Comparison of ENCODE assay signal across 22 cellular contexts in the genomic region with DNA sequence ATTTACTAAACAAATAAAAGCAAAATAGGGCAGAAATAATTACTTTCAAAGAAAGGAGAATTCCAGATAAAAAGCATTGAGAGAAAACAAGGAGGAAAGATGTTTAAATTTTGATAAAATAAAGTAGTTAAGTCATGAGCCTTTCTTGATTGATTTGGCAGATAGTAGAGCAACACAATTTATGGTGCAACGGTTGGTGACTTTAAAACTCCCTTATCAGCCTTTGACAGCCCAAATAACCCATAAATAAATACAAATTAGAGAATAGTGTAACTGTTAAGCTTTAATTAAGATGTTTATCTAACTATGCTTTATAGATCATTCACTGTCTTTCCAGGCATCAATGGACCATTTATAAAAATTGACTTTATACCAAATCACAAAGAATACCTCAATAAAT.
"Had no signal": no experiment of that assay in that cellular context is flagged by ENCODE, and none has a peak within 500 bp of the region (broad histone marks: within the 10 kb centered on the region; RNA-seq: fewer than 3 reads in every experiment).

No MANE protein-coding gene starts in this region.

- H2AFZ ChIP-seq: hepatocyte had no signal

- H3K4me3 Mint-ChIP-seq: immature natural killer cell; mesothelial cell of epicardium; naive B cell; naive thymus-derived CD8-positive, alpha-beta T cell had no signal

- H3K79me2 ChIP-seq: hepatocyte had no signal

- H3K27me3 Mint-ChIP-seq: naive B cell; naive thymus-derived CD8-positive, alpha-beta T cell had no signal

- H3K4me1 Mint-ChIP-seq: immature natural killer cell; mesothelial cell of epicardium; naive thymus-derived CD8-positive, alpha-beta T cell had no signal

- H3K4me2 ChIP-seq: hepatocyte had no signal

- DNase-seq: dermis blood vessel endothelial cell; dorsolateral prefrontal cortex; effector CD4-positive, alpha-beta T cell; effector memory CD4-positive, alpha-beta T cell; foreskin keratinocyte; heart left ventricle; hypothalamus; immature natural killer cell; islet precursor cell; left cardiac atrium; left lung; left ventricle myocardium superior; lower lobe of right lung; mesenchymal stem cell; mucosa of descending colon; naive B cell; naive thymus-derived CD8-positive, alpha-beta T cell had no signal

- H3K36me3 ChIP-seq: esophagus muscularis mucosa, heart left ventricle, left lung, lower lobe of right lung had no signal

- H3K27me3 ChIP-seq: dorsolateral prefrontal cortex, esophagus muscularis mucosa, foreskin keratinocyte, gastroesophageal sphincter, heart left ventricle, left lung had no signal

- H3K27ac ChIP-seq: coronary artery, dorsolateral prefrontal cortex, esophagus muscularis mucosa, foreskin keratinocyte, gastroesophageal sphincter, heart left ventricle, hepatocyte, left lung, lower lobe of right lung had no signal

- H3K36me3 Mint-ChIP-seq: mesothelial cell of epicardium, naive B cell had no signal

- H3K4me1 ChIP-seq: esophagus muscularis mucosa, gastroesophageal sphincter, left lung, lower lobe of right lung had no signal

- H3K4me3 ChIP-seq: coronary artery, dorsolateral prefrontal cortex, esophagus muscularis mucosa, gastroesophageal sphincter, heart left ventricle, hepatocyte, left lung, lower lobe of right lung, mucosa of descending colon had no signal

- H3K27ac Mint-ChIP-seq: immature natural killer cell; mesothelial cell of epicardium; naive B cell; naive thymus-derived CD8-positive, alpha-beta T cell had no signal

- H3K9me3 Mint-ChIP-seq: immature natural killer cell; mesothelial cell of epicardium; naive B cell; naive thymus-derived CD8-positive, alpha-beta T cell had no signal

- H3K9me3 ChIP-seq: esophagus muscularis mucosa, gastroesophageal sphincter, heart left ventricle, left lung, lower lobe of right lung, mucosa of descending colon had no signal

- ATAC-seq: foreskin keratinocyte; gastroesophageal sphincter; heart left ventricle; left cardiac atrium; left lung; left ventricle myocardium superior; lower lobe of right lung; mucosa of descending colon; naive thymus-derived CD8-positive, alpha-beta T cell had no signal
